Comparison of ENCODE assay signal across 25 cellular contexts in the genomic region with DNA sequence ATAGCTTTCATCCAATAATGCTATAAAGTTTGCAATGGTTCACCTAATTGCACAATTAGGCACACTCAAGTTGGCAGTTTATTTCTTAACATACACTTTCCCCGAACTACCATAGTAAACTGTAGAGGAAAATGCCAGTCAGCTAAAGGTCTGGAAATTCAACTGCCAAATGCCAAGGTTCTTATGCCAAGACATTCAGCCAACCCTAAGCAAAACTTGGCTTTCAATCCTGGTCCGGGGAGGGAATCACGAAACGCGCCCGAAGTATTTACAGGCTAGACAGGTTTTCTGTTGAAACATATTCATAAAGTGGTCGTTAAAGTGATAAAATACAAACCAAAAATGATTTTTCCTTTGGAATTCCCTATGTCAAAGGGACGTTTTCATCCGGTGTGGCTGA.
A peak's percentile ranks its signal among the peaks of the same experiment; 100 is the strongest.
DNase-seq lines count a peak whose midpoint lies in the region; ATAC-seq, FAIRE-seq and TF ChIP-seq lines count a peak whose summit lies in the region.
"Had no signal": no experiment of that assay in that cellular context is flagged by ENCODE, and none has a peak within 500 bp of the region (broad histone marks: within the 10 kb centered on the region; RNA-seq: fewer than 3 reads in every experiment).

No MANE protein-coding gene starts in this region.

- FAIRE-seq in pancreas (lab: Jason Lieb, UNC) = no peak
- FAIRE-seq: GM12892, H1 had no signal

- no peaks in the 10 kb centered on the region for H3K9me3 ChIP-seq in body of pancreas
- H3K9me3 ChIP-seq in pancreas = no peaks in the 10 kb centered on the region
- H3K9me3 ChIP-seq: SK-N-SH had no signal

- TF ChIP-seq CTCF in body of pancreas (IDR thresholded peaks at IDR 0.05) (no peak), pancreas (IDR thresholded peaks at IDR 0.05) (no peak)

- H3K36me3 ChIP-seq in body of pancreas (replicated peaks in 1 of 2; ENCODE audit: insufficient read depth in 1 of 2, low read depth in 2 of 2) (no peaks in the 10 kb centered on the region), pancreas (no peaks in the 10 kb centered on the region)

- in situ Hi-C loops in G401 (cut with HindIII; ENCODE audit: low sequenced_read_pairs) = no loop called here

- intact Hi-C loops in body of pancreas (cut with DNase I) = no loop called here
- intact Hi-C loops in pancreas (cut with DNase I) = no loop called here

- no peak for TF ChIP-seq POLR2A in body of pancreas (IDR thresholded peaks at IDR 0.05)

- DNase-seq in DMS79 (lab: John Stamatoyannopoulos, UW) (peak; percentile 8), G401 (ENCODE audit: low spot score) (peak; percentile 3), body of pancreas (peak; percentile 36 to 57 (median 42)), pancreas (peak in 1 of 6 donors; percentile 29), NCI-H1417 treated with DMSO at 0.1 percent for 48 hours (lab: John Stamatoyannopoulos, UW) (no peak), NOMO-1 treated with DMSO at 0.1 percent for 48 hours (lab: John Stamatoyannopoulos, UW; ENCODE audit: unreplicated experiment) (no peak)
- DNase-seq: Caco-2; CD8-positive, alpha-beta T cell; HCEC 1CT; IMR-90; KG1; MV-4-11; NCI-H1105; NCI-H146; NCI-H1930; NCI-H510A; NCI-H69; SIG-M5; SK-N-SH had no signal

- H3K4me1 ChIP-seq in body of pancreas (peaks cover 7% of the 10 kb centered on the region), pancreas (no peaks in the 10 kb centered on the region)
- H3K4me1 ChIP-seq: Caco-2 had no signal

- H3K27ac ChIP-seq in body of pancreas (no peak overlapping the region), pancreas (no peak overlapping the region)
- H3K27ac ChIP-seq: C4-2B, RWPE1 had no signal

- no peak overlapping the region for H3K4me3 ChIP-seq in body of pancreas
- H3K4me3 ChIP-seq in pancreas = no peak overlapping the region

- WGBS in body of pancreas, 2 donors = 27 to 30% methylated on average over 9 of the region's 9 CpGs
- 33 to 35% methylated on average over 9 of the region's 9 CpGs for WGBS in pancreas, 2 donors

- peak; percentile 72 for ATAC-seq in body of pancreas
- ATAC-seq in pancreas = peak in 3 of 4 donors; percentile 77 to 89 (median 85)
- ATAC-seq in HG02759 (IDR thresholded peaks at IDR 0.05; ENCODE audit: unreplicated experiment) = no peak
- ATAC-seq: CD8-positive, alpha-beta T cell; Panc1 had no signal

- H3K27me3 ChIP-seq in body of pancreas (no peaks in the 10 kb centered on the region), pancreas (no peaks in the 10 kb centered on the region)

Comparison
In these comparisons a context has a peak if more than half of its experiments do, and no peak if none do; other contexts are left out.
1. DNase-seq: peak in DMS79 (single experiment), G401 (single experiment) and body of pancreas (4 of 4); none in NCI-H1417 treated with DMSO at 0.1 percent for 48 hours (single experiment) and NOMO-1 treated with DMSO at 0.1 percent for 48 hours (single experiment).